ENCODE assay signal across 14 cellular contexts in genomic region chr4:28462766-28463165, GRCh38.
DNase-seq lines count a peak whose midpoint lies in the region; ATAC-seq and TF ChIP-seq lines count a peak whose summit lies in the region.
"Had no signal": no experiment of that assay in that cellular context is flagged by ENCODE, and none has a peak within 500 bp of the region (broad histone marks: within the 10 kb centered on the region; RNA-seq: fewer than 3 reads in every experiment).

No MANE protein-coding gene starts in this region.

- H3K79me2 ChIP-seq in SK-N-SH (ENCODE audit: insufficient read depth): no peaks in the 10 kb centered on the region

- no peaks in the 10 kb centered on the region for H3K9me3 ChIP-seq in breast epithelium
- H3K9me3 ChIP-seq in SK-N-SH: no peaks in the 10 kb centered on the region
- no peaks in the 10 kb centered on the region for H3K9me3 ChIP-seq in skeletal muscle satellite cell (replicated peaks; ENCODE audit: low read length)
- H3K9me3 ChIP-seq in lower lobe of right lung: no peaks in the 10 kb centered on the region

- in situ Hi-C loops in T47D (cut with HindIII; ENCODE audit: low pct_unique_long_range_greater_than_20kb, low sequenced_read_pairs): no loop called here

- 2% methylated on average over 3 of the region's 3 CpGs for WGBS in SK-N-SH (ENCODE audit: low lambda C conversion rate)

- no peak for ATAC-seq in foreskin keratinocyte
- no peak for ATAC-seq in lower lobe of right lung
- ATAC-seq: activated CD8-positive, alpha-beta T cell treated with anti-CD3 and anti-CD28 coated beads, Interleukin-2, amount 10 ng/mL, durations not matched to agents 7 days and 5 days; natural killer cell treated with Interleukin-12 subunit alpha and Interleukin-12 subunit beta and Interleukin-15 and Interleukin-18, amount 100 ng/mL, for 72 hours; Panc1 had no signal

- no peaks in the 10 kb centered on the region for H3K36me3 ChIP-seq in breast epithelium
- no peaks in the 10 kb centered on the region for H3K36me3 ChIP-seq in SK-N-SH (replicated peaks in 1 of 2; ENCODE audit: control insufficient read depth in 1 of 2, insufficient read depth in 2 of 2, low read length in 1 of 2)
- no peaks in the 10 kb centered on the region for H3K36me3 ChIP-seq in skeletal muscle satellite cell (ENCODE audit: insufficient read depth, low read length)
- no peaks in the 10 kb centered on the region for H3K36me3 ChIP-seq in lower lobe of right lung

- no peak for TF ChIP-seq POLR2A in breast epithelium (IDR thresholded peaks at IDR 0.05)

- H3K4me3 ChIP-seq in breast epithelium (no peak overlapping the region), SK-N-SH (ENCODE audit: low read depth in 2 of 2, low read length in 1 of 2) (no peak overlapping the region), skeletal muscle satellite cell (ENCODE audit: low read length) (no peak overlapping the region), lower lobe of right lung (no peak overlapping the region)

- no peak for TF ChIP-seq EP300 in SK-N-SH (IDR thresholded peaks at IDR 0.05; ENCODE audit: borderline replicate concordance in 1 of 2, low read depth in 1 of 2, low read length in 1 of 2)

- TF ChIP-seq RAD21 in SK-N-SH (IDR thresholded peaks at IDR 0.05; ENCODE audit: low read length): no peak

- intact Hi-C loops in breast epithelium (cut with DNase I; ENCODE audit: low total_unique reads) (no loop called here), lower lobe of right lung (cut with DNase I) (no loop called here)

- H3K27me3 ChIP-seq in breast epithelium (no peaks in the 10 kb centered on the region), SK-N-SH (ENCODE audit: insufficient read depth) (no peaks in the 10 kb centered on the region), foreskin keratinocyte (no peaks in the 10 kb centered on the region), skeletal muscle satellite cell (ENCODE audit: control insufficient read depth, insufficient read depth, low read length) (no peaks in the 10 kb centered on the region), lower lobe of right lung (ENCODE audit: low read depth) (no peaks in the 10 kb centered on the region)

- H3K4me1 ChIP-seq in breast epithelium: no peaks in the 10 kb centered on the region
- no peaks in the 10 kb centered on the region for H3K4me1 ChIP-seq in SK-N-SH (ENCODE audit: control insufficient read depth in 1 of 2, insufficient read depth in 2 of 2, low read depth in 1 of 2, low read length in 1 of 2)
- H3K4me1 ChIP-seq in foreskin keratinocyte: no peaks in the 10 kb centered on the region
- no peaks in the 10 kb centered on the region for H3K4me1 ChIP-seq in skeletal muscle satellite cell (ENCODE audit: control insufficient read depth, insufficient read depth, low read length)
- H3K4me1 ChIP-seq in lower lobe of right lung: no peaks in the 10 kb centered on the region

- H2AFZ ChIP-seq in SK-N-SH (ENCODE audit: low read depth): peak overlapping the region; percentile 39; the same call in 1 of the 2 replicates

- no peak overlapping the region for H3K9ac ChIP-seq in SK-N-SH
- no peak overlapping the region for H3K9ac ChIP-seq in skeletal muscle satellite cell (ENCODE audit: low read depth, low read length)

- peak; percentile 1 to 26 for DNase-seq in T47D (ENCODE audit: low read depth in 1 of 2, low spot score in 1 of 2)
- no peak for DNase-seq in breast epithelium (ENCODE audit: low spot score in 2 of 2)
- no peak for DNase-seq in SK-N-SH
- no peak for DNase-seq in foreskin keratinocyte
- no peak for DNase-seq in NCI-H1105 treated with DMSO at 0.1 percent for 48 hours (lab: John Stamatoyannopoulos, UW)
- DNase-seq in NCI-H2171 treated with DMSO at 0.1 percent for 48 hours (lab: John Stamatoyannopoulos, UW): no peak
- DNase-seq in lower lobe of right lung: no peak
- DNase-seq: activated CD8-positive, alpha-beta T cell treated with anti-CD3 and anti-CD28 coated beads, Interleukin-2, amount 10 ng/mL, durations not matched to agents 7 days and 5 days; activated naive CD8-positive, alpha-beta T cell treated with anti-CD3 and anti-CD28 coated beads, Interleukin-2, amount 10 ng/mL, durations not matched to agents 7 days and 5 days; Kasumi-1; NCI-H446 had no signal

- H3K27ac ChIP-seq in breast epithelium: no peak overlapping the region
- H3K27ac ChIP-seq in SK-N-SH (ENCODE audit: low read depth in 2 of 2, low read length in 1 of 2): no peak overlapping the region
- H3K27ac ChIP-seq in foreskin keratinocyte: no peak overlapping the region
- H3K27ac ChIP-seq in lower lobe of right lung: no peak overlapping the region

- H3K9me2 ChIP-seq in SK-N-SH: peaks cover 4% of the 10 kb centered on the region

- CTCF ChIA-PET in SK-N-SH (lab: Yijun Ruan, JAX): no interaction called here

- no peak overlapping the region for H3K4me2 ChIP-seq in SK-N-SH
- peak overlapping the region; percentile 16 for H3K4me2 ChIP-seq in skeletal muscle satellite cell (ENCODE audit: low read length)

- no peaks in the 10 kb centered on the region for H4K20me1 ChIP-seq in SK-N-SH (ENCODE audit: insufficient read depth)

- TF ChIP-seq CTCF in breast epithelium (IDR thresholded peaks at IDR 0.05) (no peak), SK-N-SH (IDR thresholded peaks at IDR 0.05) (no peak), foreskin keratinocyte (conservative IDR thresholded peaks at IDR 0.05) (peak; percentile 45), lower lobe of right lung (IDR thresholded peaks at IDR 0.05) (no peak)

- POLR2A ChIA-PET in SK-N-SH (lab: Yijun Ruan, JAX): no interaction called here

- H3F3A ChIP-seq in SK-N-SH (replicated peaks; ENCODE audit: insufficient read depth): no peaks in the 10 kb centered on the region

TF ChIP-seq in SK-N-SH, 30 proteins besides CTCF, POLR2A, EP300 and RAD21:
- TF ChIP-seq SIN3A (IDR thresholded peaks at IDR 0.05; ENCODE audit: borderline replicate concordance, low read depth, low read length) (no peak), PBX3 (IDR thresholded peaks at IDR 0.05) (no peak), YY1 (IDR thresholded peaks at IDR 0.05; ENCODE audit: low read depth) (no peak), RXRA (IDR thresholded peaks at IDR 0.05; ENCODE audit: borderline replicate concordance, low read depth) (no peak), FOXJ3 (CRISPR knock-in tag; IDR thresholded peaks at IDR 0.05) (no peak), JUND (IDR thresholded peaks at IDR 0.05) (no peak), NRF1 (IDR thresholded peaks at IDR 0.05; ENCODE audit: low read depth, low read length) (no peak), TEAD4 (IDR thresholded peaks at IDR 0.05; ENCODE audit: borderline replicate concordance, insufficient read depth) (no peak), FOSL2 (IDR thresholded peaks at IDR 0.05; ENCODE audit: borderline replicate concordance, low read depth) (no peak), USF2 (IDR thresholded peaks at IDR 0.05; ENCODE audit: borderline replicate concordance, low read depth, low read length) (no peak), FOXM1 (IDR thresholded peaks at IDR 0.05; ENCODE audit: low read depth) (no peak), USF1 (IDR thresholded peaks at IDR 0.05; ENCODE audit: borderline replicate concordance, low read depth) (no peak), SMC3 (IDR thresholded peaks at IDR 0.05; ENCODE audit: low read depth, low read length) (no peak), POLR2AphosphoS5 (IDR thresholded peaks at IDR 0.05; ENCODE audit: low read depth, low read length) (no peak), MXI1 (IDR thresholded peaks at IDR 0.05; ENCODE audit: low read depth, low read length) (no peak), MEF2A (IDR thresholded peaks at IDR 0.05; ENCODE audit: borderline replicate concordance, low read depth) (no peak)
TF ChIP-seq in SK-N-SH: peak in this region for 0.

Comparison
In these comparisons a context has a peak if more than half of its experiments do, and no peak if none do; other contexts are left out.
1. DNase-seq: peak in T47D (2 of 2); none in breast epithelium (0 of 2), SK-N-SH (single experiment), foreskin keratinocyte (0 of 2), NCI-H1105 treated with DMSO at 0.1 percent for 48 hours (single experiment), NCI-H2171 treated with DMSO at 0.1 percent for 48 hours (single experiment) and lower lobe of right lung (single experiment).